In genomic region chr9:13388157-13388556, GRCh38 we compare ENCODE assay signal across 13 cellular contexts.
DNase-seq lines count a peak whose midpoint lies in the region; ATAC-seq and TF ChIP-seq lines count a peak whose summit lies in the region.
"Had no signal": no experiment of that assay in that cellular context is flagged by ENCODE, and none has a peak within 500 bp of the region (broad histone marks: within the 10 kb centered on the region; RNA-seq: fewer than 3 reads in every experiment).

No MANE protein-coding gene starts in this region.

- TF ChIP-seq POLR2A in esophagus muscularis mucosa (IDR thresholded peaks at IDR 0.05; ENCODE audit: low read depth): no peak

- DNase-seq in M059J (ENCODE audit: low read depth) (peak; percentile 36), esophagus muscularis mucosa (ENCODE audit: extremely low spot score) (no peak), kidney tubule cell (ENCODE audit: low spot score) (peak; percentile 64), SJCRH30 (no peak), SHP77 (lab: John Stamatoyannopoulos, UW) (no peak)
- DNase-seq: activated CD4-positive, alpha-beta T cell treated with anti-CD3 and anti-CD28 coated beads for 1 hour; colonic mucosa; NCI-H1694 treated with DMSO at 0.1 percent for 48 hours; NCI-H526 treated with DMSO at 0.1 percent for 48 hours; PC-9 had no signal

- H3K4me3 ChIP-seq in esophagus muscularis mucosa (no peak overlapping the region), subcutaneous abdominal adipose tissue (ENCODE audit: low read depth in 1 of 5, low read length in 5 of 5) (no peak overlapping the region), SJCRH30 (no peak overlapping the region)
- H3K4me3 ChIP-seq: colonic mucosa, PC-9 had no signal

- no peak for TF ChIP-seq CTCF in esophagus muscularis mucosa (IDR thresholded peaks at IDR 0.05)

- H3K27ac ChIP-seq in esophagus muscularis mucosa (replicated peaks in 1 of 4) (peak overlapping the region; percentile 26 to 71 (median 44)), subcutaneous abdominal adipose tissue (ENCODE audit: low read depth, low read length) (peak overlapping the region; percentile 67), SJCRH30 (no peak overlapping the region)
- H3K27ac ChIP-seq: colonic mucosa, PC-9 had no signal

- H3K36me3 ChIP-seq in esophagus muscularis mucosa (no peaks in the 10 kb centered on the region), subcutaneous abdominal adipose tissue (ENCODE audit: control insufficient read depth in 5 of 5, insufficient read depth in 5 of 5, low read length in 5 of 5) (no peaks in the 10 kb centered on the region), SJCRH30 (no peaks in the 10 kb centered on the region)
- H3K36me3 ChIP-seq: colonic mucosa had no signal

- ATAC-seq in GM19035 (IDR thresholded peaks at IDR 0.05; ENCODE audit: unreplicated experiment) (no peak), HG03097 (IDR thresholded peaks at IDR 0.05; ENCODE audit: low FRiP score, unreplicated experiment) (no peak)

- H3K9ac ChIP-seq in subcutaneous abdominal adipose tissue (ENCODE audit: low read length in 5 of 5): no peak overlapping the region

- peaks cover 0 to 22% (median 12%) of the 10 kb centered on the region in 4 donors for H3K9me3 ChIP-seq in esophagus muscularis mucosa
- peaks cover 0 to 18% (median 6%) of the 10 kb centered on the region in 5 donors for H3K9me3 ChIP-seq in subcutaneous abdominal adipose tissue (ENCODE audit: control insufficient read depth in 5 of 5, low read length in 5 of 5)
- no peaks in the 10 kb centered on the region for H3K9me3 ChIP-seq in SJCRH30 (replicated peaks)
- H3K9me3 ChIP-seq: colonic mucosa had no signal

- intact Hi-C loops in esophagus muscularis mucosa (cut with DNase I): no loop called here

- H3K4me1 ChIP-seq in esophagus muscularis mucosa: peaks cover 5 to 24% (median 12%) of the 10 kb centered on the region in 4 donors
- H3K4me1 ChIP-seq in subcutaneous abdominal adipose tissue (ENCODE audit: control insufficient read depth in 5 of 5, insufficient read depth in 5 of 5, low read length in 5 of 5): peaks cover 2 to 17% (median 7%) of the 10 kb centered on the region in 5 donors
- H3K4me1 ChIP-seq in SJCRH30: no peaks in the 10 kb centered on the region
- H3K4me1 ChIP-seq: colonic mucosa had no signal

- H3K27me3 ChIP-seq in esophagus muscularis mucosa (no peaks in the 10 kb centered on the region), subcutaneous abdominal adipose tissue (ENCODE audit: control insufficient read depth in 5 of 5, insufficient read depth in 4 of 5, low read length in 5 of 5) (no peaks in the 10 kb centered on the region), SJCRH30 (no peaks in the 10 kb centered on the region)
- H3K27me3 ChIP-seq: colonic mucosa had no signal

- WGBS in esophagus muscularis mucosa: 28% methylated on average over 1 of the region's 1 CpG

- TF ChIP-seq EP300 in esophagus muscularis mucosa (IDR thresholded peaks at IDR 0.05): no peak

Comparison
In these comparisons a context has a peak if more than half of its experiments do, and no peak if none do; other contexts are left out.
1. DNase-seq: peak in M059J (single experiment) and kidney tubule cell (single experiment); none in esophagus muscularis mucosa (single experiment), SJCRH30 (0 of 2) and SHP77 (0 of 2).